8 cellular contexts compared by ENCODE assay signal in the genomic region with DNA sequence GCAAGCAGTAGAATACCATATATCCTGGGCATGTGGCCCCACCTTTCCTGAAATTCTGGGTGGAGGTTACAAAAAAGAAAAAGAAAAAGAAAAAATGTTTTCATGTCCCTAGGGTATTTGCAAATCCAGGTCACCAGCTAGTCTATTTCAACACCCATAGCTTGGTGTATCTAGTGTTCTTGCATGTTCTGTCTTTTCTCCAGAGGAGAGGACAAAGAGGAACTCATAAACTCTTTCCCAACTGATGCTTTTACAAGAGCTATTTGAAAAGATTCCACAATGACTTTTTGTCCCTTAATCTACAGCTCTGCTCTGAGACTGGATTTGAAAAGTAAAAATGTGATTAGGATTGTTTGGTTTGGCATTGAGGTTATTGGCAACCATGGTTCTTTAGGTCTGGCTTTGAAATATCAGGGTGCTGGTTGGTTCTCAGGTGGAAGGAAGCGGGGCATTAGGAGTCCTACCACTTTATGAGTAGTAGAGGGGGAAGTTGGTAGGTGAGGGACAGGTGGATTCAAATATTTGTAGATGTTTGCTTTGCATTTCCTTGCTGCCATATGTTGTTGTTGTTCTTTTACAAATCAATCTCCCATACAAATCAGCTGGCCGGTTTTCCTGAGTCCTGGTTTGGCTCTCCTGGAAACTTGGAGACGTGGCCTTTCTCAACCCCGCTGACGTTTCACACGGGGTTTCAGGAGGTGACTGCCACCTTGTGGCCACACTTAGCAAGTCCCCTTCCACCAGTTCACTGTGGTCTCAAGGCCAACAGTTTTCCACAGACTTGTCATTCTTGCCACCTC.
A peak's percentile ranks its signal among the peaks of the same experiment; 100 is the strongest.
DNase-seq lines count a peak whose midpoint lies in the region; ATAC-seq and TF ChIP-seq lines count a peak whose summit lies in the region.

No MANE protein-coding gene starts in this region.

- TF ChIP-seq CTCF in PC-9 (conservative IDR thresholded peaks at IDR 0.05) (peak; percentile 90), fibroblast of pulmonary artery (IDR thresholded peaks at IDR 0.05; ENCODE audit: low read length, missing control alignments) (peak; percentile 87), neural progenitor cell (IDR thresholded peaks at IDR 0.05) (peak; percentile 85)

- peaks cover 6% of the 10 kb centered on the region for H3K27me3 Mint-ChIP-seq in activated T-cell treated with anti-CD3 and anti-CD28 coated beads, Interleukin-2, amount 50 U/mL, for 4 hours (ENCODE audit: low read depth)
- H3K27me3 Mint-ChIP-seq in neural progenitor cell (ENCODE audit: insufficient read depth, low read depth), result peaks cover 6% of the 10 kb centered on the region

- H3K9me2 ChIP-seq in PC-9 (ENCODE audit: insufficient read depth), result no peaks in the 10 kb centered on the region

- H3K9ac ChIP-seq in neural progenitor cell, result no peak overlapping the region

- H3K36me3 Mint-ChIP-seq in activated T-cell treated with anti-CD3 and anti-CD28 coated beads, Interleukin-2, amount 50 U/mL, for 4 hours (ENCODE audit: insufficient read depth), result no peaks in the 10 kb centered on the region
- no peaks in the 10 kb centered on the region for H3K36me3 Mint-ChIP-seq in neural progenitor cell

- H3K27me3 ChIP-seq in PC-9 (ENCODE audit: insufficient read depth, low read depth), result no peaks in the 10 kb centered on the region
- H3K27me3 ChIP-seq in neural progenitor cell, result no peaks in the 10 kb centered on the region

- H3K36me3 ChIP-seq in PC-9 (ENCODE audit: low read depth) (no peaks in the 10 kb centered on the region), neural progenitor cell (no peaks in the 10 kb centered on the region)

- no peaks in the 10 kb centered on the region for H4K20me1 ChIP-seq in PC-9 (ENCODE audit: insufficient read depth)
- H4K20me1 ChIP-seq in neural progenitor cell (ENCODE audit: low read depth), result no peaks in the 10 kb centered on the region

- H2AFZ ChIP-seq in PC-9, result no peak overlapping the region
- H2AFZ ChIP-seq in neural progenitor cell (replicated peaks), result no peak overlapping the region

- no peaks in the 10 kb centered on the region for H3K9me3 Mint-ChIP-seq in activated T-cell treated with anti-CD3 and anti-CD28 coated beads, Interleukin-2, amount 50 U/mL, for 4 hours
- no peaks in the 10 kb centered on the region for H3K9me3 Mint-ChIP-seq in neural progenitor cell

- no peak overlapping the region for H3K27ac Mint-ChIP-seq in neural progenitor cell

- peak; percentile 81 for ATAC-seq in GM19035 (IDR thresholded peaks at IDR 0.05; ENCODE audit: unreplicated experiment)
- peak; percentile 82 to 84 for ATAC-seq in activated T-cell treated with anti-CD3 and anti-CD28 coated beads, Interleukin-2, amount 50 U/mL, for 4 hours
- peak; percentile 78 for ATAC-seq in stimulated activated naive CD8-positive, alpha-beta T cell treated with anti-CD3 and anti-CD28 coated beads, Interleukin-15, Interleukin-2, amounts not matched to agents 100 U/mL and 50 U/mL, for 24 hours

- no peak overlapping the region for H3K4me3 Mint-ChIP-seq in activated T-cell treated with anti-CD3 and anti-CD28 coated beads, Interleukin-2, amount 50 U/mL, for 4 hours
- H3K4me3 Mint-ChIP-seq in neural progenitor cell, result no peak overlapping the region

- H3F3A ChIP-seq in PC-9 (ENCODE audit: insufficient read depth, low read depth) (no peaks in the 10 kb centered on the region), neural progenitor cell (ENCODE audit: low read depth) (no peaks in the 10 kb centered on the region)

- peak; percentile 39 to 41 for DNase-seq in AML-193 (lab: John Stamatoyannopoulos, UW)
- peak; percentile 8 for DNase-seq in HS-27A (ENCODE audit: low read depth)
- DNase-seq in PC-9, result peak; percentile 47 to 56
- peak; percentile 63 for DNase-seq in activated T-cell treated with anti-CD3 and anti-CD28 coated beads, Interleukin-2, amount 50 U/mL, for 4 hours
- DNase-seq in fibroblast of pulmonary artery (ENCODE audit: low read depth), result peak; percentile 80
- DNase-seq in neural progenitor cell (ENCODE audit: low spot score), result peak; percentile 84
- peak; percentile 70 for DNase-seq in stimulated activated naive CD8-positive, alpha-beta T cell treated with anti-CD3 and anti-CD28 coated beads, Interleukin-15, Interleukin-2, amounts not matched to agents 100 U/mL and 50 U/mL, for 24 hours

- peaks cover 10% of the 10 kb centered on the region for H3K4me1 Mint-ChIP-seq in activated T-cell treated with anti-CD3 and anti-CD28 coated beads, Interleukin-2, amount 50 U/mL, for 4 hours (ENCODE audit: low read depth)
- H3K4me1 Mint-ChIP-seq in neural progenitor cell, result no peaks in the 10 kb centered on the region

- H3K4me2 ChIP-seq in PC-9 (0 out of 2 replicates have a peak overlapping the region, but pooled peaks have one; percentile 13), neural progenitor cell (no peak overlapping the region)

- CTCF ChIA-PET in PC-9 (lab: Charles Lee), result interaction anchor here (0.6 to 2.5 kb wide), 3 partner anchors 164 to 203 kb away, joined by 3 to 13 read pairs (median 6); no protein-coding TSS in a partner anchor

- POLR2A ChIA-PET in PC-9 (lab: Charles Lee; ENCODE audit: unreplicated experiment), result no interaction called here

- H3K4me3 ChIP-seq in PC-9 (no peak overlapping the region), fibroblast of pulmonary artery (replicated peaks; ENCODE audit: low read depth, low read length) (no peak overlapping the region), neural progenitor cell (no peak overlapping the region)

- H3K79me2 ChIP-seq in PC-9 (ENCODE audit: low read depth) (no peaks in the 10 kb centered on the region), neural progenitor cell (ENCODE audit: low read depth) (no peaks in the 10 kb centered on the region)

- intact Hi-C loops in PC-9 (cut with micrococcal nuclease; ENCODE audit: unreplicated experiment), result loop anchor here (1.0 kb wide), 1 partner anchor 164 kb away; no protein-coding TSS in a partner anchor

- BruUV-seq in PC-9 (replicated peaks; lab: Mats Ljungman, UMichigan), result no TSS peak

- H3K27ac ChIP-seq in PC-9 (no peak overlapping the region), neural progenitor cell (no peak overlapping the region)

- no peaks in the 10 kb centered on the region for H3K9me3 ChIP-seq in PC-9 (ENCODE audit: insufficient read depth, low read depth)
- H3K9me3 ChIP-seq in neural progenitor cell (ENCODE audit: low read depth), result no peaks in the 10 kb centered on the region

- H3K4me1 ChIP-seq in PC-9 (replicated peaks; ENCODE audit: insufficient read depth) (peaks cover 22% of the 10 kb centered on the region), neural progenitor cell (no peaks in the 10 kb centered on the region)

Comparison
In these comparisons a context has a peak if more than half of its experiments do, and no peak if none do; other contexts are left out.
1. DNase-seq: peak in every context shown above with its lines; median percentile 84 in neural progenitor cell; 80 in fibroblast of pulmonary artery; 70 in stimulated activated naive CD8-positive, alpha-beta T cell treated with anti-CD3 and anti-CD28 coated beads, Interleukin-15, Interleukin-2, amounts not matched to agents 100 U/mL and 50 U/mL, for 24 hours; 63 in activated T-cell treated with anti-CD3 and anti-CD28 coated beads, Interleukin-2, amount 50 U/mL, for 4 hours; 52 in PC-9; 40 in AML-193; 8 in HS-27A.